Comparison of ENCODE assay signal across 9 cellular contexts in genomic region chr13:41054919-41055619, GRCh38. TPM values are rescaled to one million over a fixed set of nuclear protein-coding genes. Genes with fewer than 3 reads are reported as not detected.
DNase-seq lines count a peak whose midpoint lies in the region; ATAC-seq, FAIRE-seq and TF ChIP-seq lines count a peak whose summit lies in the region.
"Had no signal": no experiment of that assay in that cellular context is flagged by ENCODE, and none has a peak within 500 bp of the region (broad histone marks: within the 10 kb centered on the region; RNA-seq: fewer than 3 reads in every experiment).

No MANE protein-coding gene starts in this region.

- POLR2A ChIA-PET in MCF 10A (lab: Yijun Ruan, JAX), result interaction anchor here (0.9 to 9.0 kb wide), 5 partner anchors 8 to 266 kb away, joined by 3 to 283 read pairs (median 4); partner anchors contain the start of genes ELF1, NAA16 and SLC25A15

- H3K27ac Mint-ChIP-seq in HFFc6, result peak overlapping the region; percentile 85; the same call in 1 of the 2 replicates
- H3K27ac Mint-ChIP-seq in MCF 10A (ENCODE audit: low read depth, unreplicated experiment), result peak overlapping the region; percentile 61

- H3K27me3 ChIP-seq in neutrophil, result no peaks in the 10 kb centered on the region

- CTCF ChIA-PET in MCF 10A (lab: Yijun Ruan, JAX), result interaction anchor here (0.6 to 2.6 kb wide), 28 partner anchors 10 to 1677 kb away, joined by 3 to 9 read pairs (median 4); no protein-coding TSS in a partner anchor

- H3K4me1 Mint-ChIP-seq in HFFc6 (ENCODE audit: low read depth) (peaks cover 73% of the 10 kb centered on the region), MCF 10A (ENCODE audit: insufficient read depth, unreplicated experiment) (peaks cover 47% of the 10 kb centered on the region)

- H3K27me3 Mint-ChIP-seq in HFFc6 (ENCODE audit: insufficient read depth), result peaks cover 4% of the 10 kb centered on the region
- H3K27me3 Mint-ChIP-seq in MCF 10A (ENCODE audit: insufficient read depth, unreplicated experiment), result no peaks in the 10 kb centered on the region

- peak; percentile 17 for TF ChIP-seq CTCF in D721Med (IDR thresholded peaks at IDR 0.05; ENCODE audit: insufficient read depth, missing control alignments)
- TF ChIP-seq CTCF in HFFc6 (IDR thresholded peaks at IDR 0.05), result peak; percentile 58; the same call in 1 of the 2 replicates
- no peak for TF ChIP-seq CTCF in MCF 10A (IDR thresholded peaks at IDR 0.05; ENCODE audit: unreplicated experiment)
- TF ChIP-seq CTCF in neutrophil (IDR thresholded peaks at IDR 0.05), result no peak
- TF ChIP-seq CTCF in coronary artery (IDR thresholded peaks at IDR 0.05), result no peak

- no peaks in the 10 kb centered on the region for H3K36me3 ChIP-seq in neutrophil

- peak overlapping the region; percentile 66 for H3K27ac ChIP-seq in neutrophil
- H3K27ac ChIP-seq in coronary artery, result peak overlapping the region in 1 of 2 donors; percentile 57

- no peaks in the 10 kb centered on the region for H3K9me3 ChIP-seq in neutrophil

- H3K36me3 Mint-ChIP-seq in HFFc6 (ENCODE audit: low read depth) (peaks cover 6% of the 10 kb centered on the region; the same call in 1 of the 2 replicates), MCF 10A (ENCODE audit: insufficient read depth, unreplicated experiment) (peaks cover 12% of the 10 kb centered on the region)

- DNase-seq in D721Med (ENCODE audit: insufficient read length, low spot score) (no peak), HFFc6 (no peak), MCF 10A (ENCODE audit: unreplicated experiment) (no peak), coronary artery (ENCODE audit: low spot score) (no peak), NCI-H2081 (lab: John Stamatoyannopoulos, UW) (no peak)
- DNase-seq: islet precursor cell had no signal

- H3K4me3 ChIP-seq in neutrophil (ENCODE audit: low read depth in 1 of 2, low read length in 1 of 2) (no peak overlapping the region), coronary artery (no peak overlapping the region)

- BruUV-seq in MCF 10A (replicated peaks; lab: Mats Ljungman, UMichigan), result no TSS peak

- H3K4me1 ChIP-seq in neutrophil (ENCODE audit: control insufficient read depth in 1 of 2, insufficient read depth in 1 of 2, low read depth in 1 of 2, low read length in 1 of 2), result peaks cover 52 to 62% of the 10 kb centered on the region in 2 experiments

- H3K4me3 Mint-ChIP-seq in HFFc6 (peak overlapping the region; percentile 79; the same call in 1 of the 2 replicates), MCF 10A (ENCODE audit: unreplicated experiment) (no peak overlapping the region)

- no peak for FAIRE-seq in D721Med (lab: Jason Lieb, UNC)

- H3K9me3 Mint-ChIP-seq in HFFc6, result no peaks in the 10 kb centered on the region
- no peaks in the 10 kb centered on the region for H3K9me3 Mint-ChIP-seq in MCF 10A (ENCODE audit: unreplicated experiment)

- ATAC-seq in HG03039 (IDR thresholded peaks at IDR 0.05; ENCODE audit: unreplicated experiment) (no peak), GM21360 (IDR thresholded peaks at IDR 0.05; ENCODE audit: unreplicated experiment) (no peak)

- intact Hi-C loops in MCF 10A (cut with micrococcal nuclease), result loop anchor here (5.0 kb wide), 1 partner anchor 268 kb away; the partner anchor contains the start of gene SLC25A15

RNA-seq across cellular contexts. Expression of gene WBP4, which starts 6.2 kb away (rescaled TPM):
- 10 to 100 TPM; 12.0 to 16.2 (median 14.6) TPM for total RNA-seq in HFFc6 (2021; fragmentation: NEBNext Ultra II Directional; extraction: Animal tissue kit (Norgen Biotek cat#: 25700))
- 14.7 and 16.0 TPM in 2 replicates for total RNA-seq in MCF 10A (2022)

RNA-seq across cellular contexts. Expression of gene ELF1, which starts 36.0 kb away (rescaled TPM):
- 10 to 100 TPM; 25.5 to 37.7 (median 33.4) TPM for total RNA-seq in HFFc6 (2021; fragmentation: NEBNext Ultra II Directional; extraction: Animal tissue kit (Norgen Biotek cat#: 25700))
- 73.7 and 82.1 TPM in 2 replicates for total RNA-seq in MCF 10A (2022)

Comparison
In these comparisons a context has a peak if more than half of its experiments do, and no peak if none do; other contexts are left out.
1. CTCF ChIP-seq: peak in D721Med (single experiment) and HFFc6 (single experiment); none in MCF 10A (single experiment), neutrophil (single experiment) and coronary artery (single experiment).